8 cellular contexts compared by ENCODE assay signal in genomic region chr17:67245073-67245693, GRCh38. TPM values are rescaled to one million over a fixed set of nuclear protein-coding genes. Genes with fewer than 3 reads are reported as not detected.
DNase-seq lines count a peak whose midpoint lies in the region; ATAC-seq lines count a peak whose summit lies in the region.

A gene with protein sequence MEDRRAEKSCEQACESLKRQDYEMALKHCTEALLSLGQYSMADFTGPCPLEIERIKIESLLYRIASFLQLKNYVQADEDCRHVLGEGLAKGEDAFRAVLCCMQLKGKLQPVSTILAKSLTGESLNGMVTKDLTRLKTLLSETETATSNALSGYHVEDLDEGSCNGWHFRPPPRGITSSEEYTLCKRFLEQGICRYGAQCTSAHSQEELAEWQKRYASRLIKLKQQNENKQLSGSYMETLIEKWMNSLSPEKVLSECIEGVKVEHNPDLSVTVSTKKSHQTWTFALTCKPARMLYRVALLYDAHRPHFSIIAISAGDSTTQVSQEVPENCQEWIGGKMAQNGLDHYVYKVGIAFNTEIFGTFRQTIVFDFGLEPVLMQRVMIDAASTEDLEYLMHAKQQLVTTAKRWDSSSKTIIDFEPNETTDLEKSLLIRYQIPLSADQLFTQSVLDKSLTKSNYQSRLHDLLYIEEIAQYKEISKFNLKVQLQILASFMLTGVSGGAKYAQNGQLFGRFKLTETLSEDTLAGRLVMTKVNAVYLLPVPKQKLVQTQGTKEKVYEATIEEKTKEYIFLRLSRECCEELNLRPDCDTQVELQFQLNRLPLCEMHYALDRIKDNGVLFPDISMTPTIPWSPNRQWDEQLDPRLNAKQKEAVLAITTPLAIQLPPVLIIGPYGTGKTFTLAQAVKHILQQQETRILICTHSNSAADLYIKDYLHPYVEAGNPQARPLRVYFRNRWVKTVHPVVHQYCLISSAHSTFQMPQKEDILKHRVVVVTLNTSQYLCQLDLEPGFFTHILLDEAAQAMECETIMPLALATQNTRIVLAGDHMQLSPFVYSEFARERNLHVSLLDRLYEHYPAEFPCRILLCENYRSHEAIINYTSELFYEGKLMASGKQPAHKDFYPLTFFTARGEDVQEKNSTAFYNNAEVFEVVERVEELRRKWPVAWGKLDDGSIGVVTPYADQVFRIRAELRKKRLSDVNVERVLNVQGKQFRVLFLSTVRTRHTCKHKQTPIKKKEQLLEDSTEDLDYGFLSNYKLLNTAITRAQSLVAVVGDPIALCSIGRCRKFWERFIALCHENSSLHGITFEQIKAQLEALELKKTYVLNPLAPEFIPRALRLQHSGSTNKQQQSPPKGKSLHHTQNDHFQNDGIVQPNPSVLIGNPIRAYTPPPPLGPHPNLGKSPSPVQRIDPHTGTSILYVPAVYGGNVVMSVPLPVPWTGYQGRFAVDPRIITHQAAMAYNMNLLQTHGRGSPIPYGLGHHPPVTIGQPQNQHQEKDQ (N-terminal part only) (minus strand): TSS chr17:67245196. CDS start chr17:67218804, 26,392 bp downstream.

- H2BK120ac ChIP-seq in mesendoderm (ENCODE audit: low read depth, low read length), result peak within 1 kb of the TSS; percentile 98

- H4K8ac ChIP-seq in mesendoderm (ENCODE audit: low read depth, low read length), result peak within 1 kb of the TSS; percentile 17

- H3K9ac ChIP-seq in HUES48 (ENCODE audit: low read depth, low read length) (peak within 1 kb of the TSS; percentile 91), NT2/D1 (ENCODE audit: insufficient read length, low read depth) (peak within 1 kb of the TSS; percentile 86), endocrine pancreas (ENCODE audit: control insufficient read depth, insufficient read depth, low read length) (peak within 1 kb of the TSS; percentile 79), mesendoderm (ENCODE audit: low read length) (peak within 1 kb of the TSS; percentile 95)

- H3K18ac ChIP-seq in mesendoderm (ENCODE audit: low read length), result peak within 1 kb of the TSS; percentile 99

- peak within 1 kb of the TSS; percentile 72 for H3K4me2 ChIP-seq in mesendoderm (ENCODE audit: low read length)

- no peak within 1 kb of the TSS for H4K5ac ChIP-seq in mesendoderm (ENCODE audit: low read length)

- H2BK15ac ChIP-seq in mesendoderm (replicated peaks; ENCODE audit: low read depth), result peak within 1 kb of the TSS; percentile 37

- ATAC-seq in GM19397 (IDR thresholded peaks at IDR 0.05; ENCODE audit: unreplicated experiment), result peak; percentile 45

- DNase-seq in Ammon's horn (ENCODE audit: low spot score), result peak; percentile 81
- no peak for DNase-seq in NT2/D1 (ENCODE audit: low read depth, low spot score)
- DNase-seq in activated CD8-positive, alpha-beta memory T cell treated with anti-CD3 and anti-CD28 coated beads for 48 hours (ENCODE audit: low read depth in 2 of 3, low spot score in 2 of 3), result peak in 2 of 3 experiments; percentile 38 to 49
- peak; percentile 94 for DNase-seq in mesendoderm
- peak; percentile 41 for DNase-seq in stimulated activated CD8-positive, alpha-beta memory T cell treated with anti-CD3 and anti-CD28 coated beads, Interleukin-12 subunit alpha, Interleukin-12 subunit beta, amount 100 ng/mL, for 24 hours (ENCODE audit: extremely low read depth)

- peaks cover 25% of the 10 kb centered on the region for H3K4me1 ChIP-seq in HUES48 (ENCODE audit: control insufficient read depth, insufficient read depth, low read length)
- peaks cover 3% of the 10 kb centered on the region for H3K4me1 ChIP-seq in NT2/D1 (ENCODE audit: insufficient read depth, insufficient read length)
- H3K4me1 ChIP-seq in endocrine pancreas (ENCODE audit: control insufficient read depth, insufficient read depth, low read length), result peaks cover 24% of the 10 kb centered on the region
- peaks cover 4% of the 10 kb centered on the region for H3K4me1 ChIP-seq in mesendoderm (ENCODE audit: control insufficient read depth, low read depth, low read length)

- H2BK5ac ChIP-seq in mesendoderm (ENCODE audit: low read length), result peak within 1 kb of the TSS; percentile 76

- H3K27ac ChIP-seq in HUES48 (ENCODE audit: low read depth, low read length), result peak within 1 kb of the TSS; percentile 89
- peak within 1 kb of the TSS; percentile 94 for H3K27ac ChIP-seq in mesendoderm (ENCODE audit: low read depth, low read length)

- peak within 1 kb of the TSS; percentile 92 for H3K23ac ChIP-seq in mesendoderm (ENCODE audit: low read length)

- peaks cover 15% of the 10 kb centered on the region for H3K79me2 ChIP-seq in mesendoderm (ENCODE audit: control insufficient read depth, insufficient read depth, low read length)

- H3K36me3 ChIP-seq in HUES48 (ENCODE audit: control insufficient read depth, insufficient read depth, low read length) (peaks cover 10% of the 10 kb centered on the region), NT2/D1 (ENCODE audit: insufficient read depth, insufficient read length, low read length) (peaks cover 9% of the 10 kb centered on the region), endocrine pancreas (ENCODE audit: control insufficient read depth, insufficient read depth, low read length) (no peaks in the 10 kb centered on the region), mesendoderm (ENCODE audit: control insufficient read depth, insufficient read depth, low read length) (no peaks in the 10 kb centered on the region)

- peak within 1 kb of the TSS; percentile 86 for H3K4me3 ChIP-seq in HUES48 (ENCODE audit: low read depth, low read length)
- H3K4me3 ChIP-seq in NT2/D1 (ENCODE audit: insufficient read length, low read depth), result peak within 1 kb of the TSS; percentile 87
- peak within 1 kb of the TSS; percentile 76 for H3K4me3 ChIP-seq in endocrine pancreas (ENCODE audit: control insufficient read depth, insufficient read depth, low read length)
- H3K4me3 ChIP-seq in mesendoderm (ENCODE audit: low read length), result peak within 1 kb of the TSS; percentile 94

- H3K9me3 ChIP-seq in HUES48 (ENCODE audit: control insufficient read depth, insufficient read depth, low read length) (no peaks in the 10 kb centered on the region), NT2/D1 (ENCODE audit: insufficient read depth, low read length) (no peaks in the 10 kb centered on the region), endocrine pancreas (ENCODE audit: control insufficient read depth, low read length) (no peaks in the 10 kb centered on the region)

- no peaks in the 10 kb centered on the region for H3K79me1 ChIP-seq in mesendoderm (ENCODE audit: low read length)

- H2AK5ac ChIP-seq in mesendoderm (ENCODE audit: low read length), result no peak within 1 kb of the TSS

- no peaks in the 10 kb centered on the region for H3K27me3 ChIP-seq in HUES48 (ENCODE audit: control insufficient read depth, insufficient read depth, low read length)
- H3K27me3 ChIP-seq in NT2/D1 (ENCODE audit: insufficient read depth, insufficient read length), result no peaks in the 10 kb centered on the region
- H3K27me3 ChIP-seq in endocrine pancreas (ENCODE audit: control insufficient read depth, insufficient read depth, low read length), result no peaks in the 10 kb centered on the region
- H3K27me3 ChIP-seq in mesendoderm (ENCODE audit: insufficient read depth, low read length, poor library complexity), result no peaks in the 10 kb centered on the region

- H3K4ac ChIP-seq in mesendoderm (ENCODE audit: low read depth, low read length), result peak within 1 kb of the TSS; percentile 97

- no CpG with 5 or more reads among the region's 67 CpGs for WGBS in mesendoderm (ENCODE audit: extremely low coverage, insufficient coverage, low lambda C conversion rate)

- H3K56ac ChIP-seq in mesendoderm (ENCODE audit: low read length), result peak within 1 kb of the TSS; percentile 95

RNA-seq across cellular contexts. Expression of the gene that starts here (rescaled TPM):
- 16.0 TPM for polyA plus RNA-seq in mesendoderm (2013, experiment 1 of 2)
- 14.8 TPM for polyA plus RNA-seq in mesendoderm (2013, experiment 2 of 2)
